Comparison of ENCODE assay signal across 25 cellular contexts in genomic region chr16:66240565-66240964, GRCh38.
"Had no signal": no experiment of that assay in that cellular context is flagged by ENCODE, and none has a peak within 500 bp of the region (broad histone marks: within the 10 kb centered on the region; RNA-seq: fewer than 3 reads in every experiment).

No MANE protein-coding gene starts in this region.

- H3K9me3 ChIP-seq: colonic mucosa, esophagus squamous epithelium, transverse colon, uterus had no signal

- H3K4me3 Mint-ChIP-seq: activated CD8-positive, alpha-beta T cell treated with anti-CD3 and anti-CD28 coated beads, Interleukin-2, amount 10 ng/mL, durations not matched to agents 7 days and 5 days; activated naive CD4-positive, alpha-beta T cell treated with anti-CD3 and anti-CD28 coated beads, Interleukin-2, amount 50 U/mL, for 24 hours; activated T-helper 1 cell treated with anti-CD3 and anti-CD28 coated beads, Interleukin-12 subunit alpha, Interleukin-12 subunit beta, Interleukin-2, Interleukin-4 antibody, amounts not matched to agents 30 ng/mL and 10 ng/mL and 1 ng/mL, durations not matched to agents 14 hours and 24 hours and 36 hours; brain; mesothelial cell of epicardium; stimulated activated effector memory CD8-positive, alpha-beta T cell treated with anti-CD3 and anti-CD28 coated beads, Interleukin-12 subunit alpha, Interleukin-12 subunit beta, amount 100 ng/mL, for 72 hours; stimulated activated naive CD8-positive, alpha-beta T cell treated with anti-CD3 and anti-CD28 coated beads, Interleukin-15, amount 100 ng/mL, for 72 hours had no signal

- H3K27me3 Mint-ChIP-seq: stimulated activated naive CD8-positive, alpha-beta T cell treated with anti-CD3 and anti-CD28 coated beads, Interleukin-15, amount 100 ng/mL, for 72 hours had no signal

- H3K36me3 ChIP-seq: colonic mucosa, esophagus squamous epithelium, gastroesophageal sphincter, transverse colon, uterus, WERI-Rb-1 had no signal

- H3K9me3 Mint-ChIP-seq: activated T-helper 1 cell treated with anti-CD3 and anti-CD28 coated beads, Interleukin-12 subunit alpha, Interleukin-12 subunit beta, Interleukin-2, Interleukin-4 antibody, amounts not matched to agents 30 ng/mL and 10 ng/mL and 1 ng/mL, durations not matched to agents 14 hours and 24 hours and 36 hours had no signal

- H3K27ac ChIP-seq: colonic mucosa, esophagus squamous epithelium, skin epidermis, uterus, WERI-Rb-1 had no signal

- H3K4me1 ChIP-seq: colonic mucosa, esophagus squamous epithelium, gastroesophageal sphincter, transverse colon, uterus had no signal

- FAIRE-seq: keratinocyte, TTC549 had no signal

- H3K27me3 ChIP-seq: colonic mucosa, gastroesophageal sphincter, transverse colon, uterus had no signal

- ATAC-seq: activated CD8-positive, alpha-beta T cell treated with anti-CD3 and anti-CD28 coated beads, Interleukin-2, amount 10 ng/mL, durations not matched to agents 7 days and 5 days; gastroesophageal sphincter; stimulated activated effector memory CD8-positive, alpha-beta T cell treated with anti-CD3 and anti-CD28 coated beads, Interleukin-12 subunit alpha, Interleukin-12 subunit beta, amount 100 ng/mL, for 72 hours; stimulated activated naive CD8-positive, alpha-beta T cell treated with anti-CD3 and anti-CD28 coated beads, Interleukin-15, amount 100 ng/mL, for 72 hours had no signal

- H3K4me3 ChIP-seq: colonic mucosa, esophagus squamous epithelium, gastroesophageal sphincter, lung, skin epidermis, transverse colon, uterus had no signal

- DNase-seq: activated CD4-positive, alpha-beta T cell treated with anti-CD3 and anti-CD28 coated beads, Interleukin-2, amount 50 U/mL, for 1 hour; activated CD4-positive, CD25-positive, alpha-beta regulatory T cell treated with anti-CD3 and anti-CD28 coated beads, Interleukin-2, amount 50 U/mL, for 72 hours; activated CD8-positive, alpha-beta T cell treated with anti-CD3 and anti-CD28 coated beads, Interleukin-2, amount 10 ng/mL, durations not matched to agents 7 days and 5 days; activated gamma-delta T cell treated with Interleukin-2 at 50 U/mL for 16 hours; colonic mucosa; esophagus squamous epithelium; head of caudate nucleus; posterior cingulate gyrus; retina; stimulated activated CD4-positive, alpha-beta T cell treated with anti-CD3 and anti-CD28 coated beads, Interleukin-2, amount 100 ng/mL, for 24 hours; stimulated activated naive CD8-positive, alpha-beta T cell treated with anti-CD3 and anti-CD28 coated beads, Interleukin-15, amount 100 ng/mL, for 72 hours; T-helper 1 cell; transverse colon; uterus; WERI-Rb-1 had no signal

- H3K36me3 Mint-ChIP-seq: brain; stimulated activated effector memory CD8-positive, alpha-beta T cell treated with anti-CD3 and anti-CD28 coated beads, Interleukin-12 subunit alpha, Interleukin-12 subunit beta, amount 100 ng/mL, for 72 hours had no signal

- H3K27ac Mint-ChIP-seq: activated CD8-positive, alpha-beta T cell treated with anti-CD3 and anti-CD28 coated beads, Interleukin-2, amount 10 ng/mL, durations not matched to agents 7 days and 5 days; activated naive CD4-positive, alpha-beta T cell treated with anti-CD3 and anti-CD28 coated beads, Interleukin-2, amount 50 U/mL, for 24 hours; activated T-helper 1 cell treated with anti-CD3 and anti-CD28 coated beads, Interleukin-12 subunit alpha, Interleukin-12 subunit beta, Interleukin-2, Interleukin-4 antibody, amounts not matched to agents 30 ng/mL and 10 ng/mL and 1 ng/mL, durations not matched to agents 14 hours and 24 hours and 36 hours; brain; mesothelial cell of epicardium; stimulated activated effector memory CD8-positive, alpha-beta T cell treated with anti-CD3 and anti-CD28 coated beads, Interleukin-12 subunit alpha, Interleukin-12 subunit beta, amount 100 ng/mL, for 72 hours; stimulated activated naive CD8-positive, alpha-beta T cell treated with anti-CD3 and anti-CD28 coated beads, Interleukin-15, amount 100 ng/mL, for 72 hours had no signal

- H3K4me1 Mint-ChIP-seq: activated naive CD4-positive, alpha-beta T cell treated with anti-CD3 and anti-CD28 coated beads, Interleukin-2, amount 50 U/mL, for 24 hours; mesothelial cell of epicardium; stimulated activated effector memory CD8-positive, alpha-beta T cell treated with anti-CD3 and anti-CD28 coated beads, Interleukin-12 subunit alpha, Interleukin-12 subunit beta, amount 100 ng/mL, for 72 hours; stimulated activated naive CD8-positive, alpha-beta T cell treated with anti-CD3 and anti-CD28 coated beads, Interleukin-15, amount 100 ng/mL, for 72 hours had no signal
